In genomic region chr3:5053021-5053831, GRCh38 we compare ENCODE assay signal across 11 cellular contexts.
DNase-seq lines count a peak whose midpoint lies in the region; ATAC-seq, FAIRE-seq and TF ChIP-seq lines count a peak whose summit lies in the region.
"Had no signal": no experiment of that assay in that cellular context is flagged by ENCODE, and none has a peak within 500 bp of the region (broad histone marks: within the 10 kb centered on the region; RNA-seq: fewer than 3 reads in every experiment).

No MANE protein-coding gene starts in this region.

- H3K27ac ChIP-seq in K562 (ENCODE audit: extremely low read depth, low read depth, low read length) (no peak overlapping the region), caudate nucleus (ENCODE audit: low read depth, low read length) (no peak overlapping the region)

- in situ Hi-C loops in K562 (cut with MboI) = no loop called here

- POLR2A ChIA-PET in K562 (lab: Yijun Ruan, JAX) = interaction anchor here (0.6 to 6.0 kb wide), 8 partner anchors 13 to 342 kb away, joined by 3 to 37 read pairs (median 4); partner anchors contain the start of gene BHLHE40

- no peaks in the 10 kb centered on the region for H3K79me2 ChIP-seq in K562 (ENCODE audit: control insufficient read depth, insufficient read depth, low read length)

- no peaks in the 10 kb centered on the region for H3K27me3 ChIP-seq in K562 (ENCODE audit: control insufficient read depth in 2 of 2, insufficient read depth in 2 of 2, low read length in 2 of 2)

- no peak overlapping the region for H3K4me3 ChIP-seq in K562
- H3K4me3 ChIP-seq: lung had no signal

- no TSS peak for BruUV-seq in K562 (replicated peaks; lab: Mats Ljungman, UMichigan)

- peaks cover 58% of the 10 kb centered on the region for H3K4me1 Mint-ChIP-seq in stimulated activated naive CD8-positive, alpha-beta T cell treated with anti-CD3 and anti-CD28 coated beads, Interleukin-15, Interleukin-2, amounts not matched to agents 100 ng/mL and 50 ng/mL, for 24 hours (ENCODE audit: low read depth)
- H3K4me1 Mint-ChIP-seq in natural killer cell treated with Interleukin-12 subunit alpha and Interleukin-12 subunit beta and Interleukin-15 and Interleukin-18, amount 100 ng/mL, for 72 hours (ENCODE audit: low read depth in 2 of 2) = peaks cover 70 to 73% of the 10 kb centered on the region in 2 donors
- H3K4me1 Mint-ChIP-seq: endodermal cell had no signal

- no peaks in the 10 kb centered on the region for H3K36me3 Mint-ChIP-seq in stimulated activated naive CD8-positive, alpha-beta T cell treated with anti-CD3 and anti-CD28 coated beads, Interleukin-15, Interleukin-2, amounts not matched to agents 100 ng/mL and 50 ng/mL, for 24 hours (ENCODE audit: low read depth)
- peaks cover 23% of the 10 kb centered on the region for H3K36me3 Mint-ChIP-seq in natural killer cell treated with Interleukin-12 subunit alpha and Interleukin-12 subunit beta and Interleukin-15 and Interleukin-18, amount 100 ng/mL, for 72 hours

- peak overlapping the region; percentile 16; the same call in 1 of the 2 replicates for H2AFZ ChIP-seq in K562 (ENCODE audit: low read depth, low read length)

- ATAC-seq in stimulated activated naive CD8-positive, alpha-beta T cell treated with anti-CD3 and anti-CD28 coated beads, Interleukin-15, Interleukin-2, amounts not matched to agents 100 U/mL and 50 U/mL, for 24 hours = no peak
- ATAC-seq in K562 (no peak), GM21825 (IDR thresholded peaks at IDR 0.05; ENCODE audit: unreplicated experiment) (no peak)
- ATAC-seq in natural killer cell treated with Interleukin-12 subunit alpha and Interleukin-12 subunit beta and Interleukin-15 and Interleukin-18, amount 100 ng/mL, for 72 hours = peak; percentile 13 to 66

- FAIRE-seq in K562 (lab: Jason Lieb, UNC) = no peak

- CTCF ChIA-PET in K562 (lab: Yijun Ruan, JAX; ENCODE audit: low intra/inter-chr PET ratio) = interaction anchor here (1.2 kb wide), 1 partner anchor 331 kb away, joined by 5 read pairs; no protein-coding TSS in a partner anchor

- H3K4me1 ChIP-seq in K562 (replicated peaks in 1 of 2; ENCODE audit: control insufficient read depth in 2 of 2, insufficient read depth in 2 of 2, low read length in 2 of 2) = peaks cover 5 to 24% of the 10 kb centered on the region in 2 experiments; a peak in 4 of 5 replicates

- TF ChIP-seq EP300 in K562 (IDR thresholded peaks at IDR 0.05; ENCODE audit: low read length) = no peak

- DNase-seq in stimulated activated naive CD8-positive, alpha-beta T cell treated with anti-CD3 and anti-CD28 coated beads, Interleukin-15, Interleukin-2, amounts not matched to agents 100 U/mL and 50 U/mL, for 24 hours = no peak
- DNase-seq in K562 (ENCODE audit: extremely low read depth in 1 of 4, low spot score in 3 of 4) (no peak), caudate nucleus (lab: John Stamatoyannopoulos, UW) (no peak), NCI-H2029 (lab: John Stamatoyannopoulos, UW) (no peak)
- peak; percentile 74 for DNase-seq in natural killer cell treated with Interleukin-12 subunit alpha and Interleukin-12 subunit beta and Interleukin-15 and Interleukin-18, amount 100 ng/mL, for 72 hours (ENCODE audit: low spot score)
- no peak for DNase-seq in stimulated activated CD4-positive, alpha-beta T cell treated with anti-CD3 and anti-CD28 coated beads, Interleukin-4, amount 100 ng/mL, for 24 hours
- DNase-seq: endodermal cell, RPMI8226 had no signal

- H3K9ac ChIP-seq in K562 (ENCODE audit: insufficient read depth in 1 of 2, low read depth in 2 of 2, low read length in 2 of 2) = peak overlapping the region in 1 of 2 experiments; percentile 10; a peak in 1 of 4 replicates

- H3K36me3 ChIP-seq in K562 (ENCODE audit: control insufficient read depth, insufficient read depth, low read length) = no peaks in the 10 kb centered on the region

- no peak for TF ChIP-seq POLR2A in K562 (conservative IDR thresholded peaks at IDR 0.05)

- intact Hi-C loops in K562 (cut with micrococcal nuclease) = no loop called here

- no peaks in the 10 kb centered on the region for H3K27me3 Mint-ChIP-seq in stimulated activated naive CD8-positive, alpha-beta T cell treated with anti-CD3 and anti-CD28 coated beads, Interleukin-15, Interleukin-2, amounts not matched to agents 100 ng/mL and 50 ng/mL, for 24 hours
- H3K27me3 Mint-ChIP-seq in natural killer cell treated with Interleukin-12 subunit alpha and Interleukin-12 subunit beta and Interleukin-15 and Interleukin-18, amount 100 ng/mL, for 72 hours = no peaks in the 10 kb centered on the region

- H3K9me3 Mint-ChIP-seq in stimulated activated naive CD8-positive, alpha-beta T cell treated with anti-CD3 and anti-CD28 coated beads, Interleukin-15, Interleukin-2, amounts not matched to agents 100 ng/mL and 50 ng/mL, for 24 hours = no peaks in the 10 kb centered on the region
- H3K9me3 Mint-ChIP-seq in natural killer cell treated with Interleukin-12 subunit alpha and Interleukin-12 subunit beta and Interleukin-15 and Interleukin-18, amount 100 ng/mL, for 72 hours = peaks cover 5% of the 10 kb centered on the region

- no peak for TF ChIP-seq RAD21 in K562 (CRISPR knock-in tag; conservative IDR thresholded peaks at IDR 0.05 in 1 of 2, IDR thresholded peaks at IDR 0.05 in 1 of 2)

- no peak for TF ChIP-seq CTCF in K562 (IDR thresholded peaks at IDR 0.05 in 2 of 3, conservative IDR thresholded peaks at IDR 0.05 in 1 of 3; ENCODE audit: insufficient read depth in 2 of 3, low read depth in 1 of 3, low read length in 3 of 3)

- WGBS in K562 (ENCODE audit: insufficient coverage, low coverage, missing lambda C conversion rate) = 75% methylated on average over 7 of the region's 7 CpGs

- no peak overlapping the region for H3K4me2 ChIP-seq in K562 (ENCODE audit: insufficient read depth, low read length)

- 0 out of 2 replicates have a peak, but pooled peaks cover under 1% of the 10 kb centered on the region for H3K9me3 ChIP-seq in K562 (replicated peaks; ENCODE audit: control insufficient read depth, insufficient read depth, low read depth, low read length)

- H3K4me3 Mint-ChIP-seq in stimulated activated naive CD8-positive, alpha-beta T cell treated with anti-CD3 and anti-CD28 coated beads, Interleukin-15, Interleukin-2, amounts not matched to agents 100 ng/mL and 50 ng/mL, for 24 hours = no peak overlapping the region
- H3K4me3 Mint-ChIP-seq in natural killer cell treated with Interleukin-12 subunit alpha and Interleukin-12 subunit beta and Interleukin-15 and Interleukin-18, amount 100 ng/mL, for 72 hours = peak overlapping the region; percentile 67
- H3K4me3 Mint-ChIP-seq: endodermal cell had no signal

- H3K27ac Mint-ChIP-seq in stimulated activated naive CD8-positive, alpha-beta T cell treated with anti-CD3 and anti-CD28 coated beads, Interleukin-15, Interleukin-2, amounts not matched to agents 100 ng/mL and 50 ng/mL, for 24 hours = peak overlapping the region; percentile 78
- H3K27ac Mint-ChIP-seq in natural killer cell treated with Interleukin-12 subunit alpha and Interleukin-12 subunit beta and Interleukin-15 and Interleukin-18, amount 100 ng/mL, for 72 hours = peak overlapping the region; percentile 91 to 94
- H3K27ac Mint-ChIP-seq: endodermal cell had no signal

- H4K20me1 ChIP-seq in K562 (replicated peaks; ENCODE audit: control insufficient read depth, insufficient read depth, low read length) = no peaks in the 10 kb centered on the region

- H3K9me1 ChIP-seq in K562 (ENCODE audit: control insufficient read depth, insufficient read depth, low read length) = no peaks in the 10 kb centered on the region

TF ChIP-seq in K562, 482 proteins besides CTCF, POLR2A, EP300 and RAD21:
- no peak for TF ChIP-seq EZH2 (IDR thresholded peaks at IDR 0.05; ENCODE audit: borderline replicate concordance, low read depth, low read length)
- TF ChIP-seq ETS2 (tag; IDR thresholded peaks at IDR 0.05; ENCODE audit: borderline replicate concordance, poor library complexity, severe bottlenecking) = no peak
- TF ChIP-seq FUS (optimal IDR thresholded peaks at IDR 0.05; ENCODE audit: low read depth, low read length) = no peak
- TF ChIP-seq HNRNPL (IDR thresholded peaks at IDR 0.05; ENCODE audit: low read depth, low read length) = no peak
- no peak for TF ChIP-seq ZBTB17 (CRISPR knock-in tag; IDR thresholded peaks at IDR 0.05)
- no peak for TF ChIP-seq FOXA3 (CRISPR knock-in tag; conservative IDR thresholded peaks at IDR 0.05 in 1 of 2, IDR thresholded peaks at IDR 0.05 in 1 of 2)
- TF ChIP-seq MTA2 (IDR thresholded peaks at IDR 0.05; ENCODE audit: low read depth) = no peak
- no peak for TF ChIP-seq CHD4 (IDR thresholded peaks at IDR 0.05; ENCODE audit: insufficient read depth, insufficient replicate concordance, low read depth, low read length, poor library complexity, severe bottlenecking)
- no peak for TF ChIP-seq CCNT2 (IDR thresholded peaks at IDR 0.05; ENCODE audit: borderline replicate concordance, extremely low read depth, insufficient read length, low read depth, low read length)
- no peak for TF ChIP-seq MXI1 (IDR thresholded peaks at IDR 0.05; ENCODE audit: low read depth, low read length)
- TF ChIP-seq FOXM1 (IDR thresholded peaks at IDR 0.05; ENCODE audit: low read depth) = no peak
- no peak for TF ChIP-seq FOXM1 (CRISPR knock-in tag; IDR thresholded peaks at IDR 0.05; ENCODE audit: low read depth)

Comparison
In these comparisons a context has a peak if more than half of its experiments do, and no peak if none do; other contexts are left out.
1. ATAC-seq: peak in natural killer cell treated with Interleukin-12 subunit alpha and Interleukin-12 subunit beta and Interleukin-15 and Interleukin-18, amount 100 ng/mL, for 72 hours (2 of 2); none in stimulated activated naive CD8-positive, alpha-beta T cell treated with anti-CD3 and anti-CD28 coated beads, Interleukin-15, Interleukin-2, amounts not matched to agents 100 U/mL and 50 U/mL, for 24 hours (single experiment), K562 (single experiment) and GM21825 (single experiment).